In genomic region chrX:131854586-131854985, GRCh38 we compare ENCODE assay signal across 11 cellular contexts.
DNase-seq lines count a peak whose midpoint lies in the region; ATAC-seq and TF ChIP-seq lines count a peak whose summit lies in the region.
"Had no signal": no experiment of that assay in that cellular context is flagged by ENCODE, and none has a peak within 500 bp of the region (broad histone marks: within the 10 kb centered on the region; RNA-seq: fewer than 3 reads in every experiment).

No MANE protein-coding gene starts in this region.

- no peaks in the 10 kb centered on the region for H3K4me1 ChIP-seq in neural progenitor cell
- H3K4me1 ChIP-seq in suprapubic skin, result no peaks in the 10 kb centered on the region

- H3K4me1 Mint-ChIP-seq in chondrocyte (ENCODE audit: low read depth) (peaks cover 3% of the 10 kb centered on the region), neural progenitor cell (no peaks in the 10 kb centered on the region)
- H3K4me1 Mint-ChIP-seq: activated CD8-positive, alpha-beta memory T cell treated with anti-CD3 and anti-CD28 coated beads, Interleukin-2, amount 10 ng/mL, durations not matched to agents 7 days and 5 days had no signal

- no peak overlapping the region for H3K9ac ChIP-seq in neural progenitor cell

- no peaks in the 10 kb centered on the region for H3K27me3 ChIP-seq in GM06990 (replicated peaks; ENCODE audit: control insufficient read depth, insufficient read depth, low read length)
- no peaks in the 10 kb centered on the region for H3K27me3 ChIP-seq in neural progenitor cell
- H3K27me3 ChIP-seq in suprapubic skin, result no peaks in the 10 kb centered on the region
- H3K27me3 ChIP-seq: cardiac muscle cell had no signal

- no peak for TF ChIP-seq POLR2A in suprapubic skin (IDR thresholded peaks at IDR 0.05)

- no peaks in the 10 kb centered on the region for H3F3A ChIP-seq in neural progenitor cell (ENCODE audit: low read depth)

- H3K4me2 ChIP-seq in neural progenitor cell, result no peak overlapping the region

- H3K27ac ChIP-seq in neural progenitor cell, result no peak overlapping the region
- no peak overlapping the region for H3K27ac ChIP-seq in suprapubic skin
- H3K27ac ChIP-seq: cardiac muscle cell had no signal

- H3K9me3 Mint-ChIP-seq in chondrocyte (ENCODE audit: low read depth), result no peaks in the 10 kb centered on the region
- no peaks in the 10 kb centered on the region for H3K9me3 Mint-ChIP-seq in neural progenitor cell

- H3K36me3 ChIP-seq in GM06990 (ENCODE audit: control insufficient read depth, insufficient read depth, low read length), result no peaks in the 10 kb centered on the region
- no peaks in the 10 kb centered on the region for H3K36me3 ChIP-seq in neural progenitor cell
- no peaks in the 10 kb centered on the region for H3K36me3 ChIP-seq in suprapubic skin
- H3K36me3 ChIP-seq: cardiac muscle cell had no signal

- no peak overlapping the region for H3K27ac Mint-ChIP-seq in chondrocyte (ENCODE audit: unreplicated experiment)
- no peak overlapping the region for H3K27ac Mint-ChIP-seq in neural progenitor cell
- H3K27ac Mint-ChIP-seq: activated CD8-positive, alpha-beta memory T cell treated with anti-CD3 and anti-CD28 coated beads, Interleukin-2, amount 10 ng/mL, durations not matched to agents 7 days and 5 days had no signal

- no peak overlapping the region for H3K4me3 Mint-ChIP-seq in chondrocyte (ENCODE audit: unreplicated experiment)
- H3K4me3 Mint-ChIP-seq in neural progenitor cell, result no peak overlapping the region
- H3K4me3 Mint-ChIP-seq: activated CD8-positive, alpha-beta memory T cell treated with anti-CD3 and anti-CD28 coated beads, Interleukin-2, amount 10 ng/mL, durations not matched to agents 7 days and 5 days had no signal

- DNase-seq in GM06990 (ENCODE audit: extremely low read depth, insufficient read length), result no peak
- peak; percentile 33 for DNase-seq in NCI-H1694 (lab: John Stamatoyannopoulos, UW)
- DNase-seq in chondrocyte (ENCODE audit: low spot score), result no peak
- no peak for DNase-seq in neural progenitor cell (ENCODE audit: low spot score)
- DNase-seq in suprapubic skin (ENCODE audit: low spot score in 2 of 2), result no peak
- DNase-seq: activated CD8-positive, alpha-beta memory T cell treated with anti-CD3 and anti-CD28 coated beads, Interleukin-2, amount 10 ng/mL, durations not matched to agents 7 days and 5 days; glutamatergic neuron; NCI-H1436 treated with DMSO at 0.1 percent for 48 hours had no signal

- TF ChIP-seq CTCF in GM06990 (IDR thresholded peaks at IDR 0.05; ENCODE audit: insufficient read depth, low read length, poor library complexity, severe bottlenecking), result peak; percentile 24
- peak; percentile 86 for TF ChIP-seq CTCF in chondrocyte (IDR thresholded peaks at IDR 0.05)
- peak; percentile 28 for TF ChIP-seq CTCF in neural progenitor cell (IDR thresholded peaks at IDR 0.05)
- TF ChIP-seq CTCF in suprapubic skin (IDR thresholded peaks at IDR 0.05), result no peak

- H3K9me3 ChIP-seq in neural progenitor cell (ENCODE audit: low read depth), result no peaks in the 10 kb centered on the region
- H3K9me3 ChIP-seq in suprapubic skin, result no peaks in the 10 kb centered on the region

- H3K79me2 ChIP-seq in neural progenitor cell (ENCODE audit: low read depth), result no peaks in the 10 kb centered on the region

- H3K36me3 Mint-ChIP-seq in chondrocyte (ENCODE audit: low read depth) (no peaks in the 10 kb centered on the region), neural progenitor cell (no peaks in the 10 kb centered on the region)
- H3K36me3 Mint-ChIP-seq: activated CD8-positive, alpha-beta memory T cell treated with anti-CD3 and anti-CD28 coated beads, Interleukin-2, amount 10 ng/mL, durations not matched to agents 7 days and 5 days had no signal

- H3K4me3 ChIP-seq in GM06990 (replicated peaks; ENCODE audit: low read depth, low read length) (no peak overlapping the region), neural progenitor cell (no peak overlapping the region), suprapubic skin (no peak overlapping the region)
- H3K4me3 ChIP-seq: cardiac muscle cell had no signal

- H4K20me1 ChIP-seq in neural progenitor cell (ENCODE audit: low read depth), result no peaks in the 10 kb centered on the region

- ATAC-seq in HG03439 (IDR thresholded peaks at IDR 0.05; ENCODE audit: unreplicated experiment), result no peak
- no peak for ATAC-seq in HG02610 (IDR thresholded peaks at IDR 0.05; ENCODE audit: unreplicated experiment)
- ATAC-seq: activated CD8-positive, alpha-beta memory T cell treated with anti-CD3 and anti-CD28 coated beads, Interleukin-2, amount 10 ng/mL, durations not matched to agents 7 days and 5 days had no signal

- H2AFZ ChIP-seq in neural progenitor cell (replicated peaks), result no peak overlapping the region

- no peak for TF ChIP-seq EP300 in suprapubic skin (IDR thresholded peaks at IDR 0.05)

- H3K27me3 Mint-ChIP-seq in chondrocyte (ENCODE audit: low read depth) (no peaks in the 10 kb centered on the region), neural progenitor cell (ENCODE audit: insufficient read depth, low read depth) (no peaks in the 10 kb centered on the region)
- H3K27me3 Mint-ChIP-seq: activated CD8-positive, alpha-beta memory T cell treated with anti-CD3 and anti-CD28 coated beads, Interleukin-2, amount 10 ng/mL, durations not matched to agents 7 days and 5 days had no signal

Comparison
In these comparisons a context has a peak if more than half of its experiments do, and no peak if none do; other contexts are left out.
1. CTCF ChIP-seq: peak in GM06990 (single experiment), chondrocyte (single experiment) and neural progenitor cell (single experiment); none in suprapubic skin (0 of 2).